8 cellular contexts compared by ENCODE assay signal in the genomic region with DNA sequence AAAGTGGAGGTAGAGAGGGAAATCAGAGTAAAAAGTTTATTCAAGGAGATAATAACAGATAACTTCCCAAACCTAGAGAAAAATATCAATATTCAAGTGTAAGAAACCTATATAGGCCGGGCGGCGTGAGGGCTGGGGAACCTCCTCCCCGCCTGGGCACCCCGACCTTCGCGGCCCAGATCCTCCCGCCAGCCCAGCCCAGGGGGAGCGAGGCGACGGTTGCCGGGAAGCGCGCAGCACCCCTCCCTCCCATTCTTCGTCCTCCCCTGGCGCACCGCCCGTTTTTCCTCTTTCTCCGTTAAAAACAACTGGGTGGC. TPM values are rescaled to one million over a fixed set of nuclear protein-coding genes. Genes with fewer than 3 reads are reported as not detected.
DNase-seq lines count a peak whose midpoint lies in the region; FAIRE-seq and TF ChIP-seq lines count a peak whose summit lies in the region.

No MANE protein-coding gene starts in this region.

- H3K9me3 ChIP-seq in MM.1S (replicated peaks; ENCODE audit: insufficient read depth, low read length), result no peaks in the 10 kb centered on the region
- H3K9me3 ChIP-seq in stomach, result peaks cover 0 to under 1% (median 0%) of the 10 kb centered on the region in 4 donors

- H3K4me3 ChIP-seq in MM.1S (ENCODE audit: low read length), result peak overlapping the region; percentile 81
- H3K4me3 ChIP-seq in brain microvascular endothelial cell (ENCODE audit: low read depth, low read length), result peak overlapping the region; percentile 61
- peak overlapping the region; percentile 67 to 81 (median 75) for H3K4me3 ChIP-seq in stomach

- H3K27me3 ChIP-seq in MM.1S (replicated peaks; ENCODE audit: insufficient read depth, low read length) (0 out of 2 replicates have a peak, but pooled peaks cover 5% of the 10 kb centered on the region), brain microvascular endothelial cell (replicated peaks) (peaks cover 29% of the 10 kb centered on the region), stomach (peaks cover 0 to 43% (median 14%) of the 10 kb centered on the region in 3 donors)

- TF ChIP-seq CTCF in MM.1S (IDR thresholded peaks at IDR 0.05; ENCODE audit: low read length) (no peak), brain microvascular endothelial cell (IDR thresholded peaks at IDR 0.05; ENCODE audit: low read depth, low read length, missing control alignments) (no peak), stomach (IDR thresholded peaks at IDR 0.05) (no peak)

- in situ Hi-C loops in brain microvascular endothelial cell (cut with HindIII; ENCODE audit: low pct_ligation_motif_present, low sequenced_read_pairs), result no loop called here

- H3K9me2 ChIP-seq in MM.1S (replicated peaks; ENCODE audit: insufficient read depth, low read length), result no peaks in the 10 kb centered on the region

- no peak overlapping the region for H3K27ac ChIP-seq in MM.1S (ENCODE audit: low read length)
- no peak overlapping the region for H3K27ac ChIP-seq in brain microvascular endothelial cell
- H3K27ac ChIP-seq in stomach, result peak overlapping the region; percentile 52 to 89 (median 80)

- H4K20me1 ChIP-seq in MM.1S (ENCODE audit: insufficient read depth, low read length), result no peaks in the 10 kb centered on the region

- intact Hi-C loops in stomach (cut with DNase I; ENCODE audit: low total_unique reads), result no loop called here

- TF ChIP-seq EP300 in stomach (IDR thresholded peaks at IDR 0.05), result no peak

- no peaks in the 10 kb centered on the region for H3F3A ChIP-seq in MM.1S (ENCODE audit: insufficient read depth, low read length)

- H2AFZ ChIP-seq in MM.1S (ENCODE audit: low read length), result peak overlapping the region; percentile 95

- H3K4me2 ChIP-seq in MM.1S (ENCODE audit: low read depth, low read length), result peak overlapping the region; percentile 95

- no peak for TF ChIP-seq POLR2A in stomach (IDR thresholded peaks at IDR 0.05)

- DNase-seq in MM.1S (no peak), brain microvascular endothelial cell (no peak), kidney glomerular epithelial cell (lab: John Stamatoyannopoulos, UW) (peak; percentile 70), stomach (no peak), NAMALWA (ENCODE audit: low spot score) (no peak), NCI-H2107 treated with DMSO at 0.1 percent for 48 hours (lab: John Stamatoyannopoulos, UW; ENCODE audit: unreplicated experiment) (no peak), GM19239 (ENCODE audit: insufficient read length, low spot score) (no peak)
- DNase-seq in effector CD4-positive, alpha-beta T cell, result no peak

- H3K4me1 ChIP-seq in MM.1S (ENCODE audit: low read length), result no peaks in the 10 kb centered on the region
- peaks cover 17 to 27% (median 25%) of the 10 kb centered on the region in 4 donors for H3K4me1 ChIP-seq in stomach

- H3K9ac ChIP-seq in MM.1S (ENCODE audit: low read length), result peak overlapping the region; percentile 32; the same call in 1 of the 2 replicates

- H3K36me3 ChIP-seq in MM.1S (replicated peaks; ENCODE audit: insufficient read depth, low read length) (no peaks in the 10 kb centered on the region), brain microvascular endothelial cell (replicated peaks) (no peaks in the 10 kb centered on the region), stomach (no peaks in the 10 kb centered on the region)

- FAIRE-seq in GM19239 (lab: Jason Lieb, UNC), result no peak

- no peaks in the 10 kb centered on the region for H3K79me2 ChIP-seq in MM.1S (ENCODE audit: low read length)

- 1 to 4% (median 2%) methylated on average over 18 to 19 of the region's 19 CpGs for WGBS in stomach, 5 donors

RNA-seq across cellular contexts. Expression of gene SFTPD, which starts 32.4 kb away (rescaled TPM):
- 10 to 100 TPM in 1 of 5 donors, not detected in 4; 12.9 TPM for total RNA-seq in stomach
- 1 to 10 TPM in 1 of 3 donors, under 1 TPM in 2; 0.31 to 1.2 (median 0.76) TPM for polyA plus RNA-seq in stomach

Comparison
In these comparisons a context has a peak if more than half of its experiments do, and no peak if none do; other contexts are left out.
1. H3K27ac ChIP-seq: peak in stomach (5 of 5); none in MM.1S (single experiment) and brain microvascular endothelial cell (single experiment).
2. Peak in every context shown above with its lines, with median percentiles within 50 percentile points of each other: H3K4me3 ChIP-seq.